In the genomic region with DNA sequence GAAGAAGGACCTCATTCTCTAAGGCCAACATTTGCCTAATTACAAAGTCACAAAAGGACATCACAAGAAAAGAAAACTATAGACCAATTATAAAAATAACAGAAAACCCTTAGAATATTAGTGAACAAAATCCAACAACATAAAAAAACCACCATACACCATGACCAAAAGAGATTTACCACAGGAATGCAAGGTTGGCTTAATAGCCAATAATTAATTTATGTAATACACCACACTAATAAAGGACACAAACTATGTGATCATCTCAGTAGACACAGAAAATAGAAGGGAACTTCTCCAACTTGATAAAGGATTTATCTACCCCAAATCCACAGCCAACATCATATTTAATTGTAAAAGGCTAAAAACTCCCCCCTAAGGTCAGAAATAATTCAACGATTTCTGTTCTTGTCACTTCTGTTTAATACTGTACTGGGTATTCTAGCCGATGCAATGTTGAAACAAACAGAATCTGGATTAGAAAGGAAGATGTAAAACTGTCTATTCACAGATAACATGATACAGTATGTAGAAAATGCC, we compare ENCODE assay signal across 30 cellular contexts. TPM values are rescaled to one million over a fixed set of nuclear protein-coding genes. Genes with fewer than 3 reads are reported as not detected.
DNase-seq lines count a peak whose midpoint lies in the region; ATAC-seq, FAIRE-seq and TF ChIP-seq lines count a peak whose summit lies in the region.
"Had no signal": no experiment of that assay in that cellular context is flagged by ENCODE, and none has a peak within 500 bp of the region (broad histone marks: within the 10 kb centered on the region; RNA-seq: fewer than 3 reads in every experiment).

No MANE protein-coding gene starts in this region.

- no peak overlapping the region for H3K9ac ChIP-seq in K562 (ENCODE audit: insufficient read depth in 1 of 2, low read depth in 2 of 2, low read length in 2 of 2)
- H3K9ac ChIP-seq: BLaER1; BLaER1 treated with 17β-estradiol and CSF1 and Interleukin-3, amounts not matched to agents 10 nM and 100 nM had no signal

- no peaks in the 10 kb centered on the region for H3K27me3 ChIP-seq in K562 (ENCODE audit: control insufficient read depth in 2 of 2, insufficient read depth in 2 of 2, low read length in 2 of 2)
- H3K27me3 ChIP-seq: BE2C; BLaER1; BLaER1 treated with 17β-estradiol and CSF1 and Interleukin-3, amounts not matched to agents 10 nM and 100 nM had no signal

- intact Hi-C loops in K562 (cut with micrococcal nuclease): no loop called here

- H2AFZ ChIP-seq in K562 (ENCODE audit: low read depth, low read length): no peak overlapping the region

- TF ChIP-seq POLR2A in K562 (conservative IDR thresholded peaks at IDR 0.05): no peak

- H4K20me1 ChIP-seq in K562 (replicated peaks; ENCODE audit: control insufficient read depth, insufficient read depth, low read length): no peaks in the 10 kb centered on the region
- H4K20me1 ChIP-seq: BLaER1; BLaER1 treated with 17β-estradiol and CSF1 and Interleukin-3, amounts not matched to agents 10 nM and 100 nM had no signal

- H3K4me2 ChIP-seq in K562 (ENCODE audit: insufficient read depth, low read length): no peak overlapping the region
- H3K4me2 ChIP-seq: A549; BLaER1; BLaER1 treated with 17β-estradiol and CSF1 and Interleukin-3, amounts not matched to agents 10 nM and 100 nM had no signal

- no peak for ATAC-seq in K562
- ATAC-seq: A549; CD8-positive, alpha-beta T cell had no signal

- TF ChIP-seq RAD21 in K562 (CRISPR knock-in tag; conservative IDR thresholded peaks at IDR 0.05 in 1 of 2, IDR thresholded peaks at IDR 0.05 in 1 of 2): no peak

- no peak for FAIRE-seq in K562 (lab: Jason Lieb, UNC)
- FAIRE-seq: A549, D721Med had no signal

- CTCF ChIA-PET in HEK293 (lab: Yijun Ruan, JAX): no interaction called here
- CTCF ChIA-PET in K562 (lab: Yijun Ruan, JAX; ENCODE audit: low intra/inter-chr PET ratio): interaction anchor here (0.6 kb wide), 1 partner anchor 96 kb away, joined by 3 read pairs; no protein-coding TSS in a partner anchor
- CTCF ChIA-PET in RWPE1 (lab: Yijun Ruan, JAX): no interaction called here

- in situ Hi-C loops in K562 (cut with MboI): no loop called here

- no TSS peak for BruUV-seq in K562 (replicated peaks; lab: Mats Ljungman, UMichigan)

- H3K9me1 ChIP-seq in K562 (ENCODE audit: control insufficient read depth, insufficient read depth, low read length): no peaks in the 10 kb centered on the region

- no peak for TF ChIP-seq CTCF in HEK293 (tag by site-specific recombination; IDR thresholded peaks at IDR 0.05)
- no peak for TF ChIP-seq CTCF in K562 (IDR thresholded peaks at IDR 0.05 in 2 of 3, conservative IDR thresholded peaks at IDR 0.05 in 1 of 3; ENCODE audit: insufficient read depth in 2 of 3, low read depth in 1 of 3, low read length in 3 of 3)
- no peak for TF ChIP-seq CTCF in RWPE1 (conservative IDR thresholded peaks at IDR 0.05; ENCODE audit: low read depth)

- H3K79me2 ChIP-seq in K562 (ENCODE audit: control insufficient read depth, insufficient read depth, low read length): no peaks in the 10 kb centered on the region

- WGBS in K562 (ENCODE audit: insufficient coverage, low coverage, missing lambda C conversion rate): 13% methylated on average over 2 of the region's 2 CpGs

- no peak for TF ChIP-seq EP300 in K562 (IDR thresholded peaks at IDR 0.05; ENCODE audit: low read length)

- no peak overlapping the region for H3K27ac ChIP-seq in HEK293 (ENCODE audit: extremely low read depth, low read depth, low read length)
- H3K27ac ChIP-seq in K562 (ENCODE audit: extremely low read depth, low read depth, low read length): no peak overlapping the region
- H3K27ac ChIP-seq in RWPE1: no peak overlapping the region
- H3K27ac ChIP-seq: 22Rv1; A549; BLaER1; BLaER1 treated with 17β-estradiol and CSF1 and Interleukin-3, amounts not matched to agents 10 nM and 100 nM; C4-2B had no signal

- POLR2A ChIA-PET in HEK293 (lab: Yijun Ruan, JAX): no interaction called here
- POLR2A ChIA-PET in K562 (lab: Yijun Ruan, JAX): no interaction called here
- POLR2A ChIA-PET in RWPE1 (lab: Yijun Ruan, JAX; ENCODE audit: low non-redundant PET): no interaction called here

- DNase-seq in K562 (ENCODE audit: extremely low read depth in 1 of 4, low spot score in 3 of 4): peak in 1 of 4 experiments; percentile 5
- no peak for DNase-seq in RWPE1 (ENCODE audit: low spot score)
- DNase-seq in NCI-H748 (lab: John Stamatoyannopoulos, UW; ENCODE audit: unreplicated experiment): no peak
- DNase-seq: 8988T; ACHN; AML-193; BE2C; C1 segment of cervical spinal cord; Caco-2; Calu3; CD4-positive, alpha-beta memory T cell; CD4-positive, alpha-beta T cell; CD4-positive, CD25-positive, alpha-beta regulatory T cell; CD8-positive, alpha-beta memory T cell; CD8-positive, alpha-beta T cell; COR-L47; DMS 273 treated with DMSO at 0.1 percent for 48 hours; DMS153; DMS53; DMS79; DMS79 treated with DMSO at 0.1 percent for 48 hours; DND-41; EL had no signal

- H3K9me3 ChIP-seq in HEK293 (ENCODE audit: control insufficient read depth, insufficient read depth, low read depth, low read length): no peaks in the 10 kb centered on the region
- peaks cover 20% of the 10 kb centered on the region for H3K9me3 ChIP-seq in K562 (replicated peaks; ENCODE audit: control insufficient read depth, insufficient read depth, low read depth, low read length)
- H3K9me3 ChIP-seq: BE2C had no signal

- H3K4me3 ChIP-seq in HEK293 (ENCODE audit: low read depth, low read length): no peak overlapping the region
- no peak overlapping the region for H3K4me3 ChIP-seq in K562
- H3K4me3 ChIP-seq: A549; BLaER1; BLaER1 treated with 17β-estradiol and CSF1 and Interleukin-3, amounts not matched to agents 10 nM and 100 nM had no signal

- H3K36me3 ChIP-seq in HEK293 (ENCODE audit: control insufficient read depth in 2 of 2, insufficient read depth in 1 of 2, low read length in 2 of 2): peaks cover 0 to 8% of the 10 kb centered on the region in 2 experiments; a peak in 2 of 3 replicates
- no peaks in the 10 kb centered on the region for H3K36me3 ChIP-seq in K562 (ENCODE audit: control insufficient read depth, insufficient read depth, low read length)
- H3K36me3 ChIP-seq: BE2C had no signal

- H3K4me1 ChIP-seq in HEK293 (ENCODE audit: control insufficient read depth, insufficient read depth, low read length): no peaks in the 10 kb centered on the region
- no peaks in the 10 kb centered on the region for H3K4me1 ChIP-seq in K562 (replicated peaks in 1 of 2; ENCODE audit: control insufficient read depth in 2 of 2, insufficient read depth in 2 of 2, low read length in 2 of 2)
- H3K4me1 ChIP-seq: BE2C; BLaER1; BLaER1 treated with 17β-estradiol and CSF1 and Interleukin-3, amounts not matched to agents 10 nM and 100 nM had no signal

TF ChIP-seq in HEK293, 187 proteins besides CTCF, POLR2A, EP300 and RAD21:
- 0 out of 2 replicates have a peak, but pooled peaks have one; percentile 37 for TF ChIP-seq ZNF664 (tag by site-specific recombination; IDR thresholded peaks at IDR 0.05)
- TF ChIP-seq SETDB1 (IDR thresholded peaks at IDR 0.05; ENCODE audit: insufficient read length, low read length): peak; percentile 69
- TF ChIP-seq ZNF521 (tag by site-specific recombination; IDR thresholded peaks at IDR 0.05): no peak
TF ChIP-seq in HEK293: peak in this region for 2.

TF ChIP-seq in K562, 482 proteins besides CTCF, POLR2A, EP300 and RAD21 (continues in another document):
- TF ChIP-seq, protein P1, sequence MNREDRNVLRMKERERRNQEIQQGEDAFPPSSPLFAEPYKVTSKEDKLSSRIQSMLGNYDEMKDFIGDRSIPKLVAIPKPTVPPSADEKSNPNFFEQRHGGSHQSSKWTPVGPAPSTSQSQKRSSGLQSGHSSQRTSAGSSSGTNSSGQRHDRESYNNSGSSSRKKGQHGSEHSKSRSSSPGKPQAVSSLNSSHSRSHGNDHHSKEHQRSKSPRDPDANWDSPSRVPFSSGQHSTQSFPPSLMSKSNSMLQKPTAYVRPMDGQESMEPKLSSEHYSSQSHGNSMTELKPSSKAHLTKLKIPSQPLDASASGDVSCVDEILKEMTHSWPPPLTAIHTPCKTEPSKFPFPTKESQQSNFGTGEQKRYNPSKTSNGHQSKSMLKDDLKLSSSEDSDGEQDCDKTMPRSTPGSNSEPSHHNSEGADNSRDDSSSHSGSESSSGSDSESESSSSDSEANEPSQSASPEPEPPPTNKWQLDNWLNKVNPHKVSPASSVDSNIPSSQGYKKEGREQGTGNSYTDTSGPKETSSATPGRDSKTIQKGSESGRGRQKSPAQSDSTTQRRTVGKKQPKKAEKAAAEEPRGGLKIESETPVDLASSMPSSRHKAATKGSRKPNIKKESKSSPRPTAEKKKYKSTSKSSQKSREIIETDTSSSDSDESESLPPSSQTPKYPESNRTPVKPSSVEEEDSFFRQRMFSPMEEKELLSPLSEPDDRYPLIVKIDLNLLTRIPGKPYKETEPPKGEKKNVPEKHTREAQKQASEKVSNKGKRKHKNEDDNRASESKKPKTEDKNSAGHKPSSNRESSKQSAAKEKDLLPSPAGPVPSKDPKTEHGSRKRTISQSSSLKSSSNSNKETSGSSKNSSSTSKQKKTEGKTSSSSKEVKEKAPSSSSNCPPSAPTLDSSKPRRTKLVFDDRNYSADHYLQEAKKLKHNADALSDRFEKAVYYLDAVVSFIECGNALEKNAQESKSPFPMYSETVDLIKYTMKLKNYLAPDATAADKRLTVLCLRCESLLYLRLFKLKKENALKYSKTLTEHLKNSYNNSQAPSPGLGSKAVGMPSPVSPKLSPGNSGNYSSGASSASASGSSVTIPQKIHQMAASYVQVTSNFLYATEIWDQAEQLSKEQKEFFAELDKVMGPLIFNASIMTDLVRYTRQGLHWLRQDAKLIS (CRISPR knock-in tag; IDR thresholded peaks at IDR 0.05): no peak

RNA-seq across cellular contexts. Expression of a gene that starts 24.9 kb away (rescaled TPM):
- total RNA-seq in K562 (2011; cell fraction: chromatin; rRNA removed; ENCODE audit: low replicate concordance): 78.7 and 79.9 TPM in 2 replicates
- total RNA-seq in K562 (2011; cell fraction: nucleolus; rRNA removed): 32.0 and 34.7 TPM in 2 replicates
- total RNA-seq in K562 (2011; cell fraction: nucleoplasm; rRNA removed): 23.7 and 38.1 TPM in 2 replicates
- 4.3 and 5.4 TPM in 2 replicates for total RNA-seq in K562 (2014; rRNA removed)
- total RNA-seq in K562 (2014; rRNA removed; fragmentation: Illumina TruSeq; extraction: Trizol): 4.2 and 4.6 TPM in 2 replicates
- 3.6 and 4.5 TPM in 2 replicates for total RNA-seq in K562 (2015; rRNA removed; fragmentation: Illumina TruSeq; extraction: Trizol)
- 8.5 and 8.8 TPM in 2 replicates for total RNA-seq in K562 (2021)
- polyA plus RNA-seq in K562 (2011; rRNA removed): 11.7 and 17.0 TPM in 2 replicates
- 10.3 and 14.5 TPM in 2 replicates for polyA plus RNA-seq in K562 (2011; cell fraction: cytosol; rRNA removed)
- polyA plus RNA-seq in K562 (2011; cell fraction: nucleus; rRNA removed): 41.1 and 49.0 TPM in 2 replicates
- 5.7 and 18.7 TPM in 2 replicates for polyA plus RNA-seq in K562 (2012)
- polyA plus RNA-seq in K562 (2014; fragmentation: Illumina TruSeq; extraction: Trizol): 4.3 and 5.0 TPM in 2 replicates
- polyA plus RNA-seq in K562 (2014; fragmentation: Nextera tagmentation; extraction: Ambion mirVana): 1 to 10 TPM; 1.1 to 2.1 TPM
- polyA plus RNA-seq in K562 (2014; rRNA removed): 5.8 and 8.8 TPM in 2 replicates
- polyA minus RNA-seq in K562 (2011; rRNA and poly(A)+ RNA removed): 25.0 and 27.6 TPM in 2 replicates
- polyA minus RNA-seq in K562 (2011; cell fraction: cytosol; rRNA and poly(A)+ RNA removed): 12.9 and 15.0 TPM in 2 replicates
- polyA minus RNA-seq in K562 (2011; cell fraction: nucleus; rRNA and poly(A)+ RNA removed): 18.0 and 35.4 TPM in 2 replicates
- polyA plus RNA-seq: CD4-positive, alpha-beta memory T cell had no signal
